ENCODE assay signal across 8 cellular contexts in genomic region chr10:16820018-16820417, GRCh38.
"Had no signal": no experiment of that assay in that cellular context is flagged by ENCODE, and none has a peak within 500 bp of the region (broad histone marks: within the 10 kb centered on the region; RNA-seq: fewer than 3 reads in every experiment).

No MANE protein-coding gene starts in this region.

- ATAC-seq: GM23338, HepG2 had no signal

- H3K4me3 ChIP-seq: GM23338 had no signal

- H3K27me3 Mint-ChIP-seq: IgD-negative memory B cell had no signal

- FAIRE-seq: H1, H54, HepG2 had no signal

- H3K4me3 Mint-ChIP-seq: GM23338, H9 had no signal

- H3K4me2 ChIP-seq: GM23338 had no signal

- DNase-seq: H9, HCEC 1CT, KBM-7 had no signal

- H2AFZ ChIP-seq: GM23338 had no signal

- H3K27ac Mint-ChIP-seq: GM23338, H9 had no signal
